ENCODE assay signal across 29 cellular contexts in the genomic region with DNA sequence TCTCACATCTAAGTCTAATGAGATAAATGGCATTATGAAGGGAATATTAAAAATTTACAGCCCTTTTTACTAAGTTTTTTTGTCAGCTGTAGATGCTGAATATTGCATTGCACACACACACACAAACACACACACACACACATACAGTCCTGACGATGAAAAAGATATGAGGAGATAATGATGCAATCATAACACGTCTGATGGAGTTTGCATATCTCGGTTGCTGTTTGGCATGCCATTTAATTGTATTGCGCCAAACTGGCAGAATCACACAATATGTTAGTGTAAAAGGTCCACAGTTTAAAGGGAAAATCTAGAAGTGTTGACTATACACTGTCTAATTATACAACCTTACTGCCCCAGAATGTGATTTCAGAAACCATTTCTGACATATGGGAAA.
"Had no signal": no experiment of that assay in that cellular context is flagged by ENCODE, and none has a peak within 500 bp of the region (broad histone marks: within the 10 kb centered on the region; RNA-seq: fewer than 3 reads in every experiment).

No MANE protein-coding gene starts in this region.

- H3K27ac Mint-ChIP-seq: activated CD4-positive, alpha-beta T cell treated with anti-CD3 and anti-CD28 coated beads, Interleukin-2, amount 10 ng/mL, durations not matched to agents 24 days and 14 days; activated CD8-positive, alpha-beta T cell treated with anti-CD3 and anti-CD28 coated beads for 36 hours; activated naive CD8-positive, alpha-beta T cell treated with anti-CD3 and anti-CD28 coated beads for 36 hours; activated T-cell treated with anti-CD3 and anti-CD28 coated beads, Interleukin-2, amount 50 U/mL, for 72 hours; activated T-helper 17 cell treated with anti-CD3 and anti-CD28 coated beads, Interleukin-2, amount 50 U/mL, for 72 hours had no signal

- ATAC-seq: activated CD8-positive, alpha-beta T cell treated with anti-CD3 and anti-CD28 coated beads for 36 hours; activated T-cell treated with anti-CD3 and anti-CD28 coated beads, Interleukin-2, amount 50 U/mL, for 72 hours; activated T-helper 17 cell treated with anti-CD3 and anti-CD28 coated beads, Interleukin-2, amount 50 U/mL, for 72 hours had no signal

- H3K27ac ChIP-seq: brain microvascular endothelial cell, cardiac muscle cell, colonic mucosa, PC-9, SK-N-MC had no signal

- H3K4me1 ChIP-seq: colonic mucosa had no signal

- H3K4me2 ChIP-seq: PC-9 had no signal

- H3K9me3 ChIP-seq: colonic mucosa had no signal

- H3K4me3 Mint-ChIP-seq: activated CD4-positive, alpha-beta T cell treated with anti-CD3 and anti-CD28 coated beads, Interleukin-2, amount 10 ng/mL, durations not matched to agents 24 days and 14 days; activated CD8-positive, alpha-beta T cell treated with anti-CD3 and anti-CD28 coated beads for 36 hours; activated naive CD8-positive, alpha-beta T cell treated with anti-CD3 and anti-CD28 coated beads for 36 hours; activated T-cell treated with anti-CD3 and anti-CD28 coated beads, Interleukin-2, amount 50 U/mL, for 72 hours; activated T-helper 17 cell treated with anti-CD3 and anti-CD28 coated beads, Interleukin-2, amount 50 U/mL, for 72 hours; central memory CD8-positive, alpha-beta T cell had no signal

- H3K27me3 ChIP-seq: brain microvascular endothelial cell, cardiac muscle cell, colonic mucosa had no signal

- H3K4me3 ChIP-seq: cardiac muscle cell, colonic mucosa, PC-9, SK-N-MC had no signal

- H3K4me1 Mint-ChIP-seq: activated CD4-positive, alpha-beta T cell treated with anti-CD3 and anti-CD28 coated beads, Interleukin-2, amount 10 ng/mL, durations not matched to agents 24 days and 14 days; activated naive CD8-positive, alpha-beta T cell treated with anti-CD3 and anti-CD28 coated beads for 36 hours; activated T-helper 17 cell treated with anti-CD3 and anti-CD28 coated beads, Interleukin-2, amount 50 U/mL, for 72 hours; central memory CD8-positive, alpha-beta T cell had no signal

- H2AFZ ChIP-seq: PC-9 had no signal

- DNase-seq: activated CD4-positive, alpha-beta T cell treated with anti-CD3 and anti-CD28 coated beads, Interleukin-2, amount 10 ng/mL, durations not matched to agents 24 days and 14 days; activated CD4-positive, alpha-beta T cell treated with anti-CD3 and anti-CD28 coated beads, Interleukin-2, amount 50 U/mL, for 4 hours; activated CD8-positive, alpha-beta T cell treated with anti-CD3 and anti-CD28 coated beads for 36 hours; activated effector memory CD4-positive, alpha-beta T cell treated with anti-CD3 and anti-CD28 coated beads, Interleukin-2, amount 50 U/mL, for 16 hours; activated naive CD4-positive, alpha-beta T cell; activated naive CD4-positive, alpha-beta T cell treated with anti-CD3 and anti-CD28 coated beads, Interleukin-2, amount 50 U/mL, for 16 hours; activated naive CD8-positive, alpha-beta T cell treated with anti-CD3 and anti-CD28 coated beads for 36 hours; activated T-cell treated with anti-CD3 and anti-CD28 coated beads, Interleukin-2, amount 50 U/mL, for 1 hour; activated T-cell treated with anti-CD3 and anti-CD28 coated beads, Interleukin-2, amount 50 U/mL, for 72 hours; amniotic stem cell; aorta; brain microvascular endothelial cell; colonic mucosa; Kasumi-1; KG1; MM.1S; MV-4-11; NCI-H1092; NCI-H1436 treated with DMSO at 0.1 percent for 48 hours; NCI-H187 treated with DMSO at 0.1 percent for 48 hours; NCI-H2081; NCI-H345; PC-9; Right ventricle myocardium superior; T1000 had no signal

- H3K27me3 Mint-ChIP-seq: activated CD4-positive, alpha-beta T cell treated with anti-CD3 and anti-CD28 coated beads, Interleukin-2, amount 10 ng/mL, durations not matched to agents 24 days and 14 days; activated CD8-positive, alpha-beta T cell treated with anti-CD3 and anti-CD28 coated beads for 36 hours; activated naive CD8-positive, alpha-beta T cell treated with anti-CD3 and anti-CD28 coated beads for 36 hours; activated T-helper 17 cell treated with anti-CD3 and anti-CD28 coated beads, Interleukin-2, amount 50 U/mL, for 72 hours; central memory CD8-positive, alpha-beta T cell had no signal

- H3K36me3 Mint-ChIP-seq: activated naive CD8-positive, alpha-beta T cell treated with anti-CD3 and anti-CD28 coated beads for 36 hours had no signal

- H3K36me3 ChIP-seq: brain microvascular endothelial cell, cardiac muscle cell, colonic mucosa had no signal

- H3K9me3 Mint-ChIP-seq: activated CD4-positive, alpha-beta T cell treated with anti-CD3 and anti-CD28 coated beads, Interleukin-2, amount 10 ng/mL, durations not matched to agents 24 days and 14 days; activated CD8-positive, alpha-beta T cell treated with anti-CD3 and anti-CD28 coated beads for 36 hours; activated naive CD8-positive, alpha-beta T cell treated with anti-CD3 and anti-CD28 coated beads for 36 hours; activated T-cell treated with anti-CD3 and anti-CD28 coated beads, Interleukin-2, amount 50 U/mL, for 72 hours; activated T-helper 17 cell treated with anti-CD3 and anti-CD28 coated beads, Interleukin-2, amount 50 U/mL, for 72 hours; central memory CD8-positive, alpha-beta T cell had no signal
